ENCODE assay signal across 1 cellular context in the genomic region with DNA sequence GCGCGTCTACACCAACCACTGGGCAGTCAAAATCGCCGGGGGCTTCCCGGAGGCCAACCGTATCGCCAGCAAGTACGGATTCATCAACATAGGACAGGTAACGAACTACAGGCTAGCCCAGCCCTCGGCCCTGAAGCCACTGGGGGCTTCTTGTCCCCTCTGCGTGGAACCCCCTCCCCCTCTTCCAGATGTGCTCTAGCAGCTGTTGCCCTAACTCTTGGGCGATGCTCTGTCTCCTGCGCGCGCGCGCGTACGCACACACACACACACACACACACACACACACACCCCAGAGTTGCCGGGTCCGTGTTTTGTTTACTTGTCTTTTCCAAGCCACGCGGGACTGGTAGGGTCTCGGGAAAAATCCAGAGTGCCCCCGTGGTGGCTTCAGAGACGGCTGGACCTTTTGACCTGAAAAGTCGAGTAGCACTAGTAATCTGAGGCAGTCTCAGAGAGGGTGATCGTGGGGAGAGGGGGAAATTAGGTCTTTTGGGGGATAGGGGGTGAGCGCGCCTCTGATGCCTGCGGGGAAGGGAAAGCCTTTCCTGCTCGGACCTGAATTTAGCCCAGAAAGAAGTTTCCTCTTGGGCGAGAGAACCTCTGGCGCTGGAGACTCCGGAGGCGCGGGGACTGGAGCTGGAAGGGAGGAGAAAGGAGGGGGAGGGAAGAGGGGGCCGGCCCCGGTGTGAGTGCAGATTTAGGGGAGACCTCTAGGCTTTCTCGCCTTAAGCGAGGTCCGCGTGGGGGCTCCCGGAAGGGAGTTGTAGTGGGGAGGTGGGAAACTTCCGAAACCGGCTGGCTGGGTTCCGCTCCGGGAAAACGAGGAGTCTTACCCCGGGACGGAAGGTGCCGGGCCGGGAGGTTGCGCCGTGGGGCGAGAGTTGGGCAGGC.
TF ChIP-seq lines count a peak whose summit lies in the region.

No MANE protein-coding gene starts in this region.

TF ChIP-seq in neural cell, 6 proteins besides CTCF, POLR2A, EP300 and RAD21 (continued from another document):
- TF ChIP-seq MXI1 (conservative IDR thresholded peaks at IDR 0.05; ENCODE audit: poor library complexity, severe bottlenecking) = no peak
